Comparison of ENCODE assay signal across 27 cellular contexts in the genomic region with DNA sequence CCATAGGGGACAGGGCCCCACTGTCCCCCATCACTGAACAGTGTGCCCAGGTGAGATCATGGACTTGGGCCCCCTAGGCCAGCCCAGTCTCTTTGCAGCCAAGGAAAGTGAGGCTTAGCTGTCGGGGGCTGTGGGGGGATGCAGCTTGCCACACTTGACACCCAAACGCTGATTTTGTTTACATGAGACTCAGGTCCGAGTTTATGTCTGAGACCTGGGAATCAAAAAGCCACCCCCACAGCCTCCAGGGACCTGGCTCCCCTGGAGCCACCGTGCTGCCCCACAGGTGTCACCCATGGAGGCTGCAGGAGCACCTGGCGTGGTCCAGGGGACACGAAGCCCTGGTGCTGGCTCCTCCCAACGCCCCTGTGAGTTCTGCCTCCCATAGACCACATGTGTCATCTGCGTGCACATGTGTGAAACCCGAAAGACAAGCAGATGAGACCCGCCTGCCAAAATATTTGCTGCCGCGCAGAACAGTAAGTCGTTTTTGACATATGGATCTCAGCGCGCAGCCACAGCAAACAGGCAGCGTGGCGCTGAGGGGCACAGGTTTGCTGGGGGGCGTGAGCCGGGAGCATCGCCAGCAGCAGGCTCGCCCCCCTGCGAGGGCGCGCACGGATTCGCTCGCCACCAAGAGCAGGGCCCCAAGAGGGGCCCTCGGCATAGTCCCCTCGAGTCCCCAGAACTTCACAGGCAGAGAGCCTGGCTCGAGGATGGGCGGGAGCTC.
DNase-seq lines count a peak whose midpoint lies in the region; ATAC-seq, FAIRE-seq and TF ChIP-seq lines count a peak whose summit lies in the region.
"Had no signal": no experiment of that assay in that cellular context is flagged by ENCODE, and none has a peak within 500 bp of the region (broad histone marks: within the 10 kb centered on the region; RNA-seq: fewer than 3 reads in every experiment).

No MANE protein-coding gene starts in this region.

- 85 to 91% (median 87%) methylated on average over 31 of the region's 31 CpGs for WGBS in psoas muscle, 3 donors

- POLR2A ChIA-PET in activated CD8-positive, alpha-beta T cell treated with anti-CD3 and anti-CD28 coated beads for 36 hours (lab: Charles Lee), result no interaction called here

- no peaks in the 10 kb centered on the region for H3K4me1 ChIP-seq in kidney (ENCODE audit: control insufficient read depth in 1 of 2, insufficient read depth in 1 of 2, low read depth in 1 of 2, low read length in 2 of 2)
- no peaks in the 10 kb centered on the region for H3K4me1 ChIP-seq in psoas muscle
- H3K4me1 ChIP-seq: SJSA1 had no signal

- H3K27ac ChIP-seq in kidney (ENCODE audit: low read depth in 2 of 2, low read length in 2 of 2), result no peak overlapping the region
- no peak overlapping the region for H3K27ac ChIP-seq in psoas muscle
- H3K27ac ChIP-seq: SJSA1 had no signal

- H3K9me3 Mint-ChIP-seq in nephron progenitor cell, result peaks cover 10% of the 10 kb centered on the region
- H3K9me3 Mint-ChIP-seq in activated CD8-positive, alpha-beta T cell treated with anti-CD3 and anti-CD28 coated beads for 36 hours, result no peaks in the 10 kb centered on the region
- H3K9me3 Mint-ChIP-seq: CD4-positive, alpha-beta memory T cell had no signal

- H3K4me3 ChIP-seq in H7 (ENCODE audit: insufficient read depth, low read depth, low read length) (no peak overlapping the region), kidney (ENCODE audit: low read length in 2 of 2) (no peak overlapping the region), psoas muscle (no peak overlapping the region)
- H3K4me3 ChIP-seq: GM12878, K562, SJSA1 had no signal

- H3K27ac Mint-ChIP-seq in nephron progenitor cell, result no peak overlapping the region
- H3K27ac Mint-ChIP-seq in activated CD8-positive, alpha-beta T cell treated with anti-CD3 and anti-CD28 coated beads for 36 hours, result no peak overlapping the region
- H3K27ac Mint-ChIP-seq: CD4-positive, alpha-beta memory T cell had no signal

- H3K9me3 ChIP-seq in kidney (ENCODE audit: control insufficient read depth in 1 of 2, low read length in 2 of 2) (no peaks in the 10 kb centered on the region), psoas muscle (no peaks in the 10 kb centered on the region)
- H3K9me3 ChIP-seq: SJSA1 had no signal

- CTCF ChIA-PET in activated CD8-positive, alpha-beta T cell treated with anti-CD3 and anti-CD28 coated beads for 36 hours (lab: Charles Lee), result interaction anchor here (1.5 kb wide), 1 partner anchor 167 kb away, joined by 3 read pairs; no protein-coding TSS in a partner anchor

- no peak for TF ChIP-seq CTCF in kidney (IDR thresholded peaks at IDR 0.05; ENCODE audit: borderline replicate concordance, extremely low read depth, insufficient read depth)
- no peak for TF ChIP-seq CTCF in nephron progenitor cell (IDR thresholded peaks at IDR 0.05)
- no peak for TF ChIP-seq CTCF in activated CD8-positive, alpha-beta T cell treated with anti-CD3 and anti-CD28 coated beads for 36 hours (IDR thresholded peaks at IDR 0.05)
- no peak for TF ChIP-seq CTCF in psoas muscle (IDR thresholded peaks at IDR 0.05)

- DNase-seq in H7, result peak; percentile 43
- DNase-seq in NCI-H1694 treated with DMSO at 0.1 percent for 48 hours (lab: John Stamatoyannopoulos, UW), result peak; percentile 18
- peak; percentile 57 for DNase-seq in kidney
- DNase-seq in posterior vena cava (ENCODE audit: low spot score), result peak; percentile 72
- no peak for DNase-seq in nephron progenitor cell
- no peak for DNase-seq in activated CD8-positive, alpha-beta T cell treated with anti-CD3 and anti-CD28 coated beads for 36 hours
- no peak for DNase-seq in psoas muscle
- DNase-seq: C1 segment of cervical spinal cord; CD4-positive, alpha-beta memory T cell; COR-L47; DMS53; GOT3; HCEC 1CT; Kasumi-1; NCI-H1092 treated with DMSO at 0.1 percent for 48 hours; NCI-H1436; NCI-H1930; NCI-H2107; NCI-H446; NCI-H524 treated with DMSO at 0.1 percent for 48 hours; NCI-H774; PC-3 had no signal

- no peaks in the 10 kb centered on the region for H3K36me3 ChIP-seq in H7 (replicated peaks; ENCODE audit: control insufficient read depth, insufficient read depth, low read length)
- H3K36me3 ChIP-seq in kidney (ENCODE audit: control insufficient read depth in 1 of 2, insufficient read depth in 2 of 2, low read length in 2 of 2), result no peaks in the 10 kb centered on the region
- no peaks in the 10 kb centered on the region for H3K36me3 ChIP-seq in psoas muscle (ENCODE audit: insufficient read depth in 1 of 2, low read depth in 1 of 2)
- H3K36me3 ChIP-seq: SJSA1 had no signal

- H3K4me1 Mint-ChIP-seq in nephron progenitor cell, result peaks cover 11% of the 10 kb centered on the region
- no peaks in the 10 kb centered on the region for H3K4me1 Mint-ChIP-seq in activated CD8-positive, alpha-beta T cell treated with anti-CD3 and anti-CD28 coated beads for 36 hours (ENCODE audit: low read depth)
- H3K4me1 Mint-ChIP-seq: CD4-positive, alpha-beta memory T cell had no signal

- H3K27me3 ChIP-seq in H7 (ENCODE audit: control insufficient read depth, insufficient read depth, low read length), result no peaks in the 10 kb centered on the region
- H3K27me3 ChIP-seq in psoas muscle (ENCODE audit: insufficient read depth in 3 of 3, low read length in 2 of 3), result no peaks in the 10 kb centered on the region

- no peak overlapping the region for H3K4me3 Mint-ChIP-seq in nephron progenitor cell
- H3K4me3 Mint-ChIP-seq in activated CD8-positive, alpha-beta T cell treated with anti-CD3 and anti-CD28 coated beads for 36 hours, result no peak overlapping the region
- H3K4me3 Mint-ChIP-seq: CD4-positive, alpha-beta memory T cell had no signal

- no peak for FAIRE-seq in kidney (lab: Jason Lieb, UNC)
- FAIRE-seq: G401.6, GM12878, K562 had no signal

- no peaks in the 10 kb centered on the region for H3K27me3 Mint-ChIP-seq in nephron progenitor cell (ENCODE audit: low read depth, poor library complexity)
- H3K27me3 Mint-ChIP-seq in activated CD8-positive, alpha-beta T cell treated with anti-CD3 and anti-CD28 coated beads for 36 hours, result no peaks in the 10 kb centered on the region
- H3K27me3 Mint-ChIP-seq: CD4-positive, alpha-beta memory T cell had no signal

- peaks cover 8% of the 10 kb centered on the region for H3K36me3 Mint-ChIP-seq in nephron progenitor cell (ENCODE audit: low read depth)
- H3K36me3 Mint-ChIP-seq in activated CD8-positive, alpha-beta T cell treated with anti-CD3 and anti-CD28 coated beads for 36 hours (ENCODE audit: low read depth), result no peaks in the 10 kb centered on the region

- no peak overlapping the region for H3K9ac ChIP-seq in kidney (ENCODE audit: low read length in 2 of 2)

- ATAC-seq in HG02970 (IDR thresholded peaks at IDR 0.05; ENCODE audit: low FRiP score, unreplicated experiment) (no peak), psoas muscle (no peak)
- ATAC-seq in activated CD8-positive, alpha-beta T cell treated with anti-CD3 and anti-CD28 coated beads for 36 hours, result no peak
- ATAC-seq: GM12878, K562, PC-3 had no signal

- intact Hi-C loops in kidney (cut with DNase I) (no loop called here), posterior vena cava (cut with DNase I) (no loop called here), psoas muscle (cut with DNase I) (no loop called here)
- intact Hi-C loops in activated CD8-positive, alpha-beta T cell treated with anti-CD3 and anti-CD28 coated beads for 36 hours (cut with micrococcal nuclease), result no loop called here

Comparison
In these comparisons a context has a peak if more than half of its experiments do, and no peak if none do; other contexts are left out.
1. DNase-seq: peak in H7 (single experiment), NCI-H1694 treated with DMSO at 0.1 percent for 48 hours (single experiment), kidney (single experiment) and posterior vena cava (single experiment); none in nephron progenitor cell (single experiment), activated CD8-positive, alpha-beta T cell treated with anti-CD3 and anti-CD28 coated beads for 36 hours (single experiment) and psoas muscle (0 of 2).